ENCODE assay signal across 10 cellular contexts in the genomic region with DNA sequence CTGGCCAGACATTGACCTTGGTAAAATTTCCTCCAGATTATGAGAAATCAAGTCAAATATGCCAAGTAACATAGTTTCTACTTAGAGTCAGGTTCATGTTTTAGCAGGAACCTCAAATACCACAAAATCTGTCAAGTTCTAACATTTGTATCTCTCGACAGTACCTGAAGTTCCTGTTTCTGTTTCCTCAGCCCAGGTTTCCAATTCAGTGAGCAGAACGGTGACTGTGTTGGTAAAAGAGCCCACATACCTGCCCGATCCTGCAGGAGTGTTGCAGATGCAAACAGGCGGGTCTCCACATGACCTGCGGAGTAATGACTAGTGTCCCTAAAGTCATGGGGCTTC. TPM values are rescaled to one million over a fixed set of nuclear protein-coding genes. Genes with fewer than 3 reads are reported as not detected.
DNase-seq lines count a peak whose midpoint lies in the region; ATAC-seq, FAIRE-seq and TF ChIP-seq lines count a peak whose summit lies in the region.
"Had no signal": no experiment of that assay in that cellular context is flagged by ENCODE, and none has a peak within 500 bp of the region (broad histone marks: within the 10 kb centered on the region; RNA-seq: fewer than 3 reads in every experiment).

No MANE protein-coding gene starts in this region.

- H3K9me3 ChIP-seq in Peyer's patch: no peaks in the 10 kb centered on the region

- H3K27ac Mint-ChIP-seq in activated B cell treated with CpG ODN at 0.5 μM for 24 hours: no peak overlapping the region
- H3K27ac Mint-ChIP-seq in HFFc6: no peak overlapping the region

- H3K36me3 ChIP-seq in Peyer's patch: no peaks in the 10 kb centered on the region

- POLR2A ChIA-PET in activated B cell treated with CpG ODN at 0.5 μM for 24 hours (lab: Charles Lee): no interaction called here

- H3K4me1 ChIP-seq in Peyer's patch: peaks cover 0 to 6% (median 0%) of the 10 kb centered on the region in 4 donors

- H3K36me3 Mint-ChIP-seq in activated B cell treated with CpG ODN at 0.5 μM for 24 hours (ENCODE audit: low read depth) (no peaks in the 10 kb centered on the region), HFFc6 (ENCODE audit: low read depth) (no peaks in the 10 kb centered on the region)

- TF ChIP-seq CTCF in activated B cell treated with CpG ODN at 0.5 μM for 24 hours (IDR thresholded peaks at IDR 0.05): no peak
- no peak for TF ChIP-seq CTCF in Peyer's patch (IDR thresholded peaks at IDR 0.05)
- no peak for TF ChIP-seq CTCF in HFFc6 (IDR thresholded peaks at IDR 0.05)

- ATAC-seq in GM19372 (IDR thresholded peaks at IDR 0.05; ENCODE audit: low read depth, unreplicated experiment): peak; percentile 86
- ATAC-seq in HG03064 (IDR thresholded peaks at IDR 0.05; ENCODE audit: low read depth, unreplicated experiment): peak; percentile 91
- peak; percentile 65 for ATAC-seq in activated B cell treated with CpG ODN at 0.5 μM for 24 hours (ENCODE audit: low read depth)

- peaks cover 50% of the 10 kb centered on the region for H3K27me3 Mint-ChIP-seq in activated B cell treated with CpG ODN at 0.5 μM for 24 hours
- H3K27me3 Mint-ChIP-seq in HFFc6 (ENCODE audit: insufficient read depth): peaks cover 17% of the 10 kb centered on the region

- H3K27me3 ChIP-seq in Peyer's patch: no peaks in the 10 kb centered on the region

- no peak for DNase-seq in GM12891 (ENCODE audit: insufficient read length, low spot score)
- DNase-seq in activated B cell treated with CpG ODN at 0.5 μM for 24 hours: no peak
- DNase-seq in Peyer's patch: no peak
- no peak for DNase-seq in HFFc6
- no peak for DNase-seq in cardiac septum (ENCODE audit: low spot score)
- no peak for DNase-seq in AML-193 (lab: John Stamatoyannopoulos, UW)
- DNase-seq: DND-41; stimulated activated CD4-positive, alpha-beta T cell treated with anti-CD3 and anti-CD28 coated beads, Interleukin-15, amount 100 ng/mL, for 24 hours had no signal

- H3K4me3 ChIP-seq in Peyer's patch: no peak overlapping the region

- H3K9me3 Mint-ChIP-seq in activated B cell treated with CpG ODN at 0.5 μM for 24 hours (no peaks in the 10 kb centered on the region), HFFc6 (peaks cover 11% of the 10 kb centered on the region; the same call in 1 of the 2 replicates)

- no peak overlapping the region for H3K27ac ChIP-seq in Peyer's patch

- H3K4me3 Mint-ChIP-seq in activated B cell treated with CpG ODN at 0.5 μM for 24 hours (no peak overlapping the region), HFFc6 (no peak overlapping the region)

- intact Hi-C loops in activated B cell treated with CpG ODN at 0.5 μM for 24 hours (cut with micrococcal nuclease) (no loop called here), cardiac septum (cut with DNase I) (no loop called here)

- no peak for TF ChIP-seq POLR2A in GM12891 (IDR thresholded peaks at IDR 0.05; ENCODE audit: low read depth, low read length)
- no peak for TF ChIP-seq POLR2A in Peyer's patch (IDR thresholded peaks at IDR 0.05)

- peak; percentile 90 for FAIRE-seq in GM12891 (lab: Jason Lieb, UNC)

- H3K4me1 Mint-ChIP-seq in activated B cell treated with CpG ODN at 0.5 μM for 24 hours (peaks cover 21% of the 10 kb centered on the region), HFFc6 (ENCODE audit: low read depth) (no peaks in the 10 kb centered on the region)

- CTCF ChIA-PET in activated B cell treated with CpG ODN at 0.5 μM for 24 hours (lab: Charles Lee): no interaction called here

TF ChIP-seq in GM12891, 5 proteins besides CTCF, POLR2A, EP300 and RAD21:
- TF ChIP-seq SPI1 (IDR thresholded peaks at IDR 0.05; ENCODE audit: low read depth, low read length) (peak; percentile 59), POU2F2 (IDR thresholded peaks at IDR 0.05; ENCODE audit: low read depth, low read length) (no peak), PAX5 (IDR thresholded peaks at IDR 0.05; ENCODE audit: insufficient read depth, low read length, severe bottlenecking) (peak; percentile 23)
TF ChIP-seq in GM12891: peak in this region for 2.

RNA-seq across cellular contexts. Expression of a gene that starts 57.9 kb away (rescaled TPM):
- polyA plus RNA-seq in GM12891 (2012; ENCODE audit: low read depth, missing spikeins): 32.8 TPM
- 36.0 and 37.4 TPM in 2 replicates for total RNA-seq in activated B cell treated with CpG ODN at 0.5 μM for 24 hours
- total RNA-seq in Peyer's patch: 10 to 100 TPM; 59.2 to 98.2 (median 78.7) TPM
- 10 to 100 TPM; 27.4 to 37.5 (median 35.0) TPM for total RNA-seq in HFFc6 (2021; fragmentation: NEBNext Ultra II Directional; extraction: Animal tissue kit (Norgen Biotek cat#: 25700))
- total RNA-seq in cardiac septum: 77.6 TPM
